23 cellular contexts compared by ENCODE assay signal in the genomic region with DNA sequence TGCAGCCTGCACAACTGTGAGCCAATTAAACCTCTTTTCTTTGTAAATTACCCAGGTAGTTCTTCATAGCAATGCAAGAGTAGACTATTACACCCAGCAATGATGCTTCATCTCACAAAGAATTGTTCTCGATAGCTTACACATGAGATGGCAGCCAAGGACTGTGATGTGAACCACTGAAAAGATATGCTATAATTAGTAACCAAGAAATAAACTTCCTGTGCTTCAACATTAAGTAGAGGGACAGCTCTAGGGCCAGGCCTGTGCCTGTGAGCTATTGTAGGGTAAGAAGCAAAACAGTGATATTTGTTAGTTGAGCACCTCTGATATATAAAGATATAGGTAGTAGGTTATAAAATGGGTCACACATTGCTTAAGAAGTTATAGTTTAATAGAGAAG. TPM values are rescaled to one million over a fixed set of nuclear protein-coding genes. Genes with fewer than 3 reads are reported as not detected.
"Had no signal": no experiment of that assay in that cellular context is flagged by ENCODE, and none has a peak within 500 bp of the region (broad histone marks: within the 10 kb centered on the region; RNA-seq: fewer than 3 reads in every experiment).

No MANE protein-coding gene starts in this region.

- H3K27ac ChIP-seq: VCaP had no signal

- H3K4me3 Mint-ChIP-seq: activated CD4-positive, alpha-beta memory T cell treated with anti-CD3 and anti-CD28 coated beads for 36 hours; activated CD4-positive, alpha-beta T cell treated with anti-CD3 and anti-CD28 coated beads for 36 hours; activated CD8-positive, alpha-beta memory T cell treated with anti-CD3 and anti-CD28 coated beads, Interleukin-2, amount 10 ng/mL, durations not matched to agents 7 days and 5 days; activated naive CD4-positive, alpha-beta T cell treated with anti-CD3 and anti-CD28 coated beads for 36 hours; activated naive CD8-positive, alpha-beta T cell treated with anti-CD3 and anti-CD28 coated beads, Interleukin-2, amount 50 U/mL, for 24 hours; immature natural killer cell; naive thymus-derived CD8-positive, alpha-beta T cell; type B pancreatic cell had no signal

- H3K27ac Mint-ChIP-seq: activated CD4-positive, alpha-beta memory T cell treated with anti-CD3 and anti-CD28 coated beads for 36 hours; activated CD4-positive, alpha-beta T cell treated with anti-CD3 and anti-CD28 coated beads for 36 hours; activated CD8-positive, alpha-beta memory T cell treated with anti-CD3 and anti-CD28 coated beads, Interleukin-2, amount 10 ng/mL, durations not matched to agents 7 days and 5 days; activated naive CD4-positive, alpha-beta T cell treated with anti-CD3 and anti-CD28 coated beads for 36 hours; activated naive CD8-positive, alpha-beta T cell treated with anti-CD3 and anti-CD28 coated beads, Interleukin-2, amount 50 U/mL, for 24 hours; activated T-helper 2 cell treated with anti-CD3 and anti-CD28 coated beads, Interferon-gamma antibody, Interleukin-2, Interleukin-4, amounts not matched to agents 10 μg/mL and 5 μg/mL and 100 μg/mL, durations not matched to agents 14 hours and 24 hours and 36 hours; immature natural killer cell; naive thymus-derived CD8-positive, alpha-beta T cell; type B pancreatic cell had no signal

- H3K27me3 Mint-ChIP-seq: activated CD4-positive, alpha-beta memory T cell treated with anti-CD3 and anti-CD28 coated beads for 36 hours; activated CD8-positive, alpha-beta memory T cell treated with anti-CD3 and anti-CD28 coated beads, Interleukin-2, amount 10 ng/mL, durations not matched to agents 7 days and 5 days had no signal

- H3K9me3 ChIP-seq: mucosa of descending colon had no signal

- H3K36me3 Mint-ChIP-seq: activated CD4-positive, alpha-beta memory T cell treated with anti-CD3 and anti-CD28 coated beads for 36 hours; activated CD8-positive, alpha-beta memory T cell treated with anti-CD3 and anti-CD28 coated beads, Interleukin-2, amount 10 ng/mL, durations not matched to agents 7 days and 5 days; immature natural killer cell; naive thymus-derived CD8-positive, alpha-beta T cell; type B pancreatic cell had no signal

- H3K9me3 Mint-ChIP-seq: activated CD4-positive, alpha-beta memory T cell treated with anti-CD3 and anti-CD28 coated beads for 36 hours; activated T-helper 2 cell treated with anti-CD3 and anti-CD28 coated beads, Interferon-gamma antibody, Interleukin-2, Interleukin-4, amounts not matched to agents 10 μg/mL and 5 μg/mL and 100 μg/mL, durations not matched to agents 14 hours and 24 hours and 36 hours; type B pancreatic cell had no signal

- DNase-seq: activated CD4-positive, alpha-beta memory T cell treated with anti-CD3 and anti-CD28 coated beads for 36 hours; activated CD4-positive, alpha-beta T cell treated with anti-CD3 and anti-CD28 coated beads for 36 hours; activated CD8-positive, alpha-beta memory T cell treated with anti-CD3 and anti-CD28 coated beads, Interleukin-2, amount 10 ng/mL, durations not matched to agents 7 days and 5 days; activated naive CD4-positive, alpha-beta T cell treated with anti-CD3 and anti-CD28 coated beads for 36 hours; activated naive CD8-positive, alpha-beta T cell treated with anti-CD3 and anti-CD28 coated beads, Interleukin-2, amount 50 U/mL, for 24 hours; activated T-cell treated with anti-CD3 and anti-CD28 coated beads, Interleukin-2, amount 50 U/mL, for 1 hour; aorta; foreskin fibroblast; glutamatergic neuron; immature natural killer cell; mammary epithelial cell; mucosa of descending colon; naive thymus-derived CD8-positive, alpha-beta T cell; posterior cingulate gyrus; small intestine; stimulated activated CD4-positive, alpha-beta T cell treated with anti-CD3 and anti-CD28 coated beads, Interleukin-4, amount 100 ng/mL, for 24 hours; stimulated activated naive CD4-positive, alpha-beta T cell; substantia nigra had no signal

- H3K4me3 ChIP-seq: mucosa of descending colon had no signal

- H3K4me1 Mint-ChIP-seq: activated CD4-positive, alpha-beta T cell treated with anti-CD3 and anti-CD28 coated beads for 36 hours; activated CD8-positive, alpha-beta memory T cell treated with anti-CD3 and anti-CD28 coated beads, Interleukin-2, amount 10 ng/mL, durations not matched to agents 7 days and 5 days; activated naive CD8-positive, alpha-beta T cell treated with anti-CD3 and anti-CD28 coated beads, Interleukin-2, amount 50 U/mL, for 24 hours; immature natural killer cell; naive thymus-derived CD8-positive, alpha-beta T cell had no signal

- ATAC-seq: activated CD4-positive, alpha-beta T cell treated with anti-CD3 and anti-CD28 coated beads for 36 hours; activated CD8-positive, alpha-beta memory T cell treated with anti-CD3 and anti-CD28 coated beads, Interleukin-2, amount 10 ng/mL, durations not matched to agents 7 days and 5 days; activated naive CD8-positive, alpha-beta T cell treated with anti-CD3 and anti-CD28 coated beads, Interleukin-2, amount 50 U/mL, for 24 hours; esophagus mucosa; mucosa of descending colon; naive thymus-derived CD8-positive, alpha-beta T cell; SK-N-SH treated with all-trans-retinoic acid at 6 μM for 48 hours had no signal

RNA-seq across cellular contexts. Expression of a gene that starts 41.8 kb away (rescaled TPM):
- total RNA-seq: activated CD4-positive, alpha-beta memory T cell treated with anti-CD3 and anti-CD28 coated beads for 36 hours; naive thymus-derived CD8-positive, alpha-beta T cell had no signal
- polyA plus RNA-seq: immature natural killer cell; naive thymus-derived CD8-positive, alpha-beta T cell had no signal
